13 cellular contexts compared by ENCODE assay signal in genomic region chr12:92123780-92124707, GRCh38. TPM values are rescaled to one million over a fixed set of nuclear protein-coding genes. Genes with fewer than 3 reads are reported as not detected.
DNase-seq lines count a peak whose midpoint lies in the region; ATAC-seq, FAIRE-seq and TF ChIP-seq lines count a peak whose summit lies in the region.
"Had no signal": no experiment of that assay in that cellular context is flagged by ENCODE, and none has a peak within 500 bp of the region (broad histone marks: within the 10 kb centered on the region; RNA-seq: fewer than 3 reads in every experiment).

No MANE protein-coding gene starts in this region.

- H3K27me3 ChIP-seq in small intestine (ENCODE audit: control insufficient read depth in 2 of 2, insufficient read depth in 2 of 2, low read length in 2 of 2) (no peaks in the 10 kb centered on the region), tibial artery (no peaks in the 10 kb centered on the region)

- no peak overlapping the region for H3K4me3 ChIP-seq in A549
- no peak overlapping the region for H3K4me3 ChIP-seq in small intestine (ENCODE audit: low read depth in 1 of 2, low read length in 2 of 2)
- H3K4me3 ChIP-seq in tibial artery = no peak overlapping the region
- H3K4me3 ChIP-seq: thoracic aorta had no signal

- peaks cover 29 to 43% of the 10 kb centered on the region in 2 donors for H3K4me1 Mint-ChIP-seq in effector memory CD8-positive, alpha-beta T cell (ENCODE audit: low read depth in 2 of 2)
- H3K4me1 Mint-ChIP-seq: mesothelial cell of epicardium had no signal

- H3K9me3 ChIP-seq in A549 (peaks cover 10% of the 10 kb centered on the region; the same call in 1 of the 3 replicates), small intestine (ENCODE audit: control insufficient read depth, low read depth) (no peaks in the 10 kb centered on the region), tibial artery (peaks cover 0 to 15% (median 0%) of the 10 kb centered on the region in 3 donors)

- ATAC-seq in A549 = 0 out of 6 replicates have a peak, but pooled peaks have one; percentile 7 to 14
- ATAC-seq in effector memory CD8-positive, alpha-beta T cell (replicated peaks) = peak; percentile 27
- no peak for ATAC-seq in SK-N-SH treated with all-trans-retinoic acid at 6 μM for 48 hours
- ATAC-seq in HG02981 (IDR thresholded peaks at IDR 0.05; ENCODE audit: unreplicated experiment) = no peak

- no peaks in the 10 kb centered on the region for H3K27me3 Mint-ChIP-seq in effector memory CD8-positive, alpha-beta T cell

- CTCF ChIA-PET in A549 (lab: Yijun Ruan, JAX) = interaction anchor here (0.6 to 1.2 kb wide), 5 partner anchors 12 to 588 kb away, joined by 3 to 5 read pairs (median 4); no protein-coding TSS in a partner anchor

- no peak for TF ChIP-seq RAD21 in A549 (conservative IDR thresholded peaks at IDR 0.05 in 1 of 2, IDR thresholded peaks at IDR 0.05 in 1 of 2)

- H3K9me3 Mint-ChIP-seq in effector memory CD8-positive, alpha-beta T cell = peaks cover 0 to 4% of the 10 kb centered on the region in 2 donors

- POLR2A ChIA-PET in A549 (lab: Yijun Ruan, JAX) = interaction anchor here (0.7 to 1.0 kb wide), 4 partner anchors 8 to 875 kb away, joined by 4 to 7 read pairs (median 6); partner anchors contain the start of gene BTG1

- H3K36me3 ChIP-seq in small intestine (ENCODE audit: control insufficient read depth in 2 of 2, insufficient read depth in 2 of 2, low read length in 2 of 2) (peaks cover 0 to 3% of the 10 kb centered on the region in 2 donors), tibial artery (peaks cover 0 to 6% (median 0%) of the 10 kb centered on the region in 3 donors)
- H3K36me3 ChIP-seq: thoracic aorta had no signal

- TF ChIP-seq CTCF in A549 (IDR thresholded peaks at IDR 0.05) (no peak), tibial artery (IDR thresholded peaks at IDR 0.05) (no peak)

- DNase-seq in A549 (ENCODE audit: low read depth in 1 of 2, low spot score in 1 of 2) (no peak), GM12891 (ENCODE audit: insufficient read length, low spot score) (no peak), NOMO-1 treated with dmso at 0.1 percent for 144 hours (lab: John Stamatoyannopoulos, UW; ENCODE audit: unreplicated experiment) (peak; percentile 56), small intestine (no peak), tibial artery (no peak)
- DNase-seq in effector memory CD8-positive, alpha-beta T cell = no peak
- DNase-seq: C1 segment of cervical spinal cord; effector memory CD4-positive, alpha-beta T cell; NCI-H1694 treated with DMSO at 0.1 percent for 48 hours had no signal

- peak overlapping the region; percentile 66 to 83 for H3K27ac Mint-ChIP-seq in effector memory CD8-positive, alpha-beta T cell
- H3K27ac Mint-ChIP-seq: mesothelial cell of epicardium had no signal

- H3K4me3 Mint-ChIP-seq in effector memory CD8-positive, alpha-beta T cell = peak overlapping the region in 1 of 2 donors; percentile 2
- H3K4me3 Mint-ChIP-seq: mesothelial cell of epicardium had no signal

- 0 out of 3 replicates have a peak overlapping the region, but pooled peaks have one; percentile 15 for H3K4me2 ChIP-seq in A549

- TF ChIP-seq EP300 in A549 (IDR thresholded peaks at IDR 0.05) = no peak

- peak overlapping the region in 1 of 2 experiments; percentile 24; a peak in 2 of 6 replicates for H3K27ac ChIP-seq in A549
- peak overlapping the region in 1 of 2 donors; percentile 55 for H3K27ac ChIP-seq in small intestine (ENCODE audit: low read depth in 1 of 2, low read length in 1 of 2)
- H3K27ac ChIP-seq in tibial artery = no peak overlapping the region
- H3K27ac ChIP-seq: thoracic aorta had no signal

- H3K4me1 ChIP-seq in A549 (peaks cover 28% of the 10 kb centered on the region), small intestine (ENCODE audit: control insufficient read depth in 2 of 2, insufficient read depth in 1 of 2, low read depth in 1 of 2, low read length in 1 of 2) (no peaks in the 10 kb centered on the region), tibial artery (peaks cover 0 to 12% (median 0%) of the 10 kb centered on the region in 4 donors)

- H3K36me3 Mint-ChIP-seq in effector memory CD8-positive, alpha-beta T cell (ENCODE audit: insufficient read depth) = peaks cover 84% of the 10 kb centered on the region

- FAIRE-seq in A549 (lab: Jason Lieb, UNC) = no peak
- FAIRE-seq in GM12891 (lab: Jason Lieb, UNC) = peak; percentile 84
- FAIRE-seq in small intestine (lab: Jason Lieb, UNC) = no peak

- no peak for TF ChIP-seq POLR2A in A549 (IDR thresholded peaks at IDR 0.05; ENCODE audit: low read length)
- TF ChIP-seq POLR2A in GM12891 (IDR thresholded peaks at IDR 0.05; ENCODE audit: low read depth, low read length) = no peak

- intact Hi-C loops in tibial artery (cut with DNase I; ENCODE audit: low total_unique reads) = no loop called here

- WGBS in A549 (ENCODE audit: missing lambda C conversion rate) = 55% methylated on average over 2 of the region's 2 CpGs
- WGBS in small intestine, 3 donors = 78 to 80% (median 79%) methylated on average over 2 of the region's 2 CpGs

TF ChIP-seq in A549, 52 proteins besides CTCF, POLR2A, EP300 and RAD21:
- TF ChIP-seq CEBPB (IDR thresholded peaks at IDR 0.05) (peak; percentile 21 to 36; a peak in 1 of 4 replicates), FOSB (CRISPR knock-in tag; IDR thresholded peaks at IDR 0.05) (no peak)

TF ChIP-seq in GM12891, 5 proteins besides CTCF, POLR2A, EP300 and RAD21:
- TF ChIP-seq PAX5 (IDR thresholded peaks at IDR 0.05; ENCODE audit: insufficient read depth, low read length, severe bottlenecking) (no peak), POU2F2 (IDR thresholded peaks at IDR 0.05; ENCODE audit: low read depth, low read length) (no peak), SPI1 (IDR thresholded peaks at IDR 0.05; ENCODE audit: low read depth, low read length) (no peak), TAF1 (IDR thresholded peaks at IDR 0.05; ENCODE audit: low read depth, low read length) (no peak), POLR2AphosphoS5 (IDR thresholded peaks at IDR 0.05; ENCODE audit: low read depth, low read length) (no peak)
TF ChIP-seq in GM12891: peak in this region for 0.

TF ChIP-seq in SK-N-SH treated with all-trans-retinoic acid at 6 μM for 48 hours, 23 proteins besides CTCF, POLR2A, EP300 and RAD21 (continues in another document):
- no peak for TF ChIP-seq POU6F1 (CRISPR knock-in tag; IDR thresholded peaks at IDR 0.05; ENCODE audit: borderline replicate concordance, low read depth)
- TF ChIP-seq ZNF8 (CRISPR knock-in tag; IDR thresholded peaks at IDR 0.05) = no peak
- TF ChIP-seq PPARA (CRISPR knock-in tag; IDR thresholded peaks at IDR 0.05; ENCODE audit: borderline replicate concordance) = no peak
- TF ChIP-seq TSHZ2 (CRISPR knock-in tag; IDR thresholded peaks at IDR 0.05) = no peak
- TF ChIP-seq ZNF70 (CRISPR knock-in tag; IDR thresholded peaks at IDR 0.05) = no peak
- TF ChIP-seq ZC3H10 (CRISPR knock-in tag; IDR thresholded peaks at IDR 0.05) = no peak
- no peak for TF ChIP-seq GLIS3 (CRISPR knock-in tag; IDR thresholded peaks at IDR 0.05)
- no peak for TF ChIP-seq SNAI2 (CRISPR knock-in tag; IDR thresholded peaks at IDR 0.05)
- TF ChIP-seq TCF4 (CRISPR knock-in tag; IDR thresholded peaks at IDR 0.05; ENCODE audit: borderline replicate concordance) = no peak
- no peak for TF ChIP-seq ZNF565 (CRISPR knock-in tag; conservative IDR thresholded peaks at IDR 0.05; ENCODE audit: low read depth)
- no peak for TF ChIP-seq OSR1 (CRISPR knock-in tag; IDR thresholded peaks at IDR 0.05)
- no peak for TF ChIP-seq ESRRG (CRISPR knock-in tag; IDR thresholded peaks at IDR 0.05)
- TF ChIP-seq RARB (CRISPR knock-in tag; IDR thresholded peaks at IDR 0.05) = no peak

RNA-seq across cellular contexts. Expression of gene BTG1, which starts 21.6 kb away (rescaled TPM):
- polyA plus RNA-seq in A549 (2011; rRNA removed) = 138 and 215 TPM in 2 replicates
- 40.4 and 47.2 TPM in 2 replicates for polyA plus RNA-seq in A549 (2012; cell fraction: cytosol; rRNA removed)
- polyA plus RNA-seq in A549 (2012; cell fraction: nucleus; rRNA removed) = 10.9 and 12.1 TPM in 2 replicates
- polyA plus RNA-seq in A549 (2017; fragmentation: RNase III; extraction: RNeasy Plus Mini Kit Qiagen cat#74134 plus additional on column Dnase treatment) = 21.0 to 30.6 TPM (median 29.4 TPM) in 3 replicates
- 228 and 293 TPM in 2 replicates for polyA minus RNA-seq in A549 (2011; rRNA and poly(A)+ RNA removed)
- 117 TPM for polyA plus RNA-seq in GM12891 (2012; ENCODE audit: low read depth, missing spikeins)
- polyA plus RNA-seq in small intestine = 10 to 100 TPM; 38.8 to 61.1 (median 51.1) TPM

Comparison
In these comparisons a context has a peak if more than half of its experiments do, and no peak if none do; other contexts are left out.
1. ATAC-seq: peak in A549 (2 of 2) and effector memory CD8-positive, alpha-beta T cell (single experiment); none in SK-N-SH treated with all-trans-retinoic acid at 6 μM for 48 hours (single experiment) and HG02981 (single experiment).